In the genomic region with DNA sequence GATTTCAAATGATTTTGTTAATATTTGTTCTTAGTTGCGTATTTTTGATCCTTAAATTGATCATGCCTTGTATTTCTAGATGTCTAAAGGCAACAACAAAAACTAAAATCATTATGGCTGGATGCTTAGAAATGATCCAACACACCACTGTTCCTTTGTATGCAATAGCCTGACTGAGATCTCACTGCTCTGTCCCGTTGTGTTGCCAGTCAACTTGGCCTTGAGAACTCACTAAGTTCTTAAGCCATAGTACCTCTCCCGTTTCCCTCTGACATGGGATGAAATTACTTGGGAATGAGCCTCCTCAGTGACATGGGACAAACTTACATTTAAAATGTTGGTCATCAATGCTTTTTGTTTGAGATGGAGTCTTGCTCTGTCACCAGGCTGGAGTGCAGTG, we compare ENCODE assay signal across 27 cellular contexts.
"Had no signal": no experiment of that assay in that cellular context is flagged by ENCODE, and none has a peak within 500 bp of the region (broad histone marks: within the 10 kb centered on the region; RNA-seq: fewer than 3 reads in every experiment).

No MANE protein-coding gene starts in this region.

- H3K9me3 ChIP-seq: colonic mucosa, esophagus muscularis mucosa, esophagus squamous epithelium, gastrocnemius medialis, gastroesophageal sphincter, heart left ventricle, heart right ventricle had no signal

- FAIRE-seq: endometrium, endothelial cell of umbilical vein, frontal cortex had no signal

- H3K4me3 ChIP-seq: colonic mucosa, coronary artery, dorsolateral prefrontal cortex, esophagus muscularis mucosa, esophagus squamous epithelium, gastrocnemius medialis, gastroesophageal sphincter, heart left ventricle, heart right ventricle, hepatocyte had no signal

- H3K4me2 ChIP-seq: hepatocyte had no signal

- H3K36me3 ChIP-seq: colonic mucosa, esophagus muscularis mucosa, esophagus squamous epithelium, gastrocnemius medialis, gastroesophageal sphincter, heart left ventricle, heart right ventricle had no signal

- H3K9me3 Mint-ChIP-seq: dendritic cell treated with granulocyte-macrophage colony-stimulating factor and Interleukin-4, amounts not matched to agents 40 ng/mL and 50 ng/mL, for 4 days; effector memory CD8-positive, alpha-beta T cell had no signal

- H3K27me3 ChIP-seq: colonic mucosa, dorsolateral prefrontal cortex, esophagus squamous epithelium, foreskin keratinocyte, gastrocnemius medialis, gastroesophageal sphincter, heart left ventricle, heart right ventricle, hepatocyte had no signal

- ATAC-seq: effector memory CD8-positive, alpha-beta T cell; esophagus mucosa; foreskin keratinocyte; gastrocnemius medialis; gastroesophageal sphincter; heart left ventricle; heart right ventricle had no signal

- H3K4me1 ChIP-seq: colonic mucosa, esophagus muscularis mucosa, esophagus squamous epithelium, foreskin keratinocyte, gastrocnemius medialis, gastroesophageal sphincter, heart left ventricle had no signal

- DNase-seq: colonic mucosa; cortex of kidney; dermis blood vessel endothelial cell; effector CD4-positive, alpha-beta T cell; effector CD8-positive, alpha-beta T cell; effector memory CD4-positive, alpha-beta T cell; effector memory CD8-positive, alpha-beta T cell; endodermal cell; esophagus squamous epithelium; foreskin fibroblast; foreskin keratinocyte; foreskin melanocyte; gastrocnemius medialis; glutamatergic neuron; heart right ventricle had no signal

- H3K79me2 ChIP-seq: hepatocyte had no signal

- H3K27ac ChIP-seq: colonic mucosa, coronary artery, dorsolateral prefrontal cortex, epithelial cell of prostate, esophagus muscularis mucosa, esophagus squamous epithelium, foreskin keratinocyte, gastrocnemius medialis, gastroesophageal sphincter, heart left ventricle, heart right ventricle, hepatocyte had no signal

- H3K4me3 Mint-ChIP-seq: dendritic cell treated with granulocyte-macrophage colony-stimulating factor and Interleukin-4, amounts not matched to agents 40 ng/mL and 50 ng/mL, for 4 days; effector memory CD8-positive, alpha-beta T cell; endodermal cell had no signal

- H3K27ac Mint-ChIP-seq: dendritic cell treated with granulocyte-macrophage colony-stimulating factor and Interleukin-4, amounts not matched to agents 40 ng/mL and 50 ng/mL, for 4 days; effector memory CD8-positive, alpha-beta T cell; endodermal cell had no signal

- H2AFZ ChIP-seq: hepatocyte had no signal
